ENCODE assay signal across 21 cellular contexts in genomic region chr2:150693556-150693955, GRCh38.
DNase-seq lines count a peak whose midpoint lies in the region; ATAC-seq and TF ChIP-seq lines count a peak whose summit lies in the region.
"Had no signal": no experiment of that assay in that cellular context is flagged by ENCODE, and none has a peak within 500 bp of the region (broad histone marks: within the 10 kb centered on the region; RNA-seq: fewer than 3 reads in every experiment).

No MANE protein-coding gene starts in this region.

- H3F3A ChIP-seq in GM23338 (replicated peaks; ENCODE audit: low read depth), result no peaks in the 10 kb centered on the region

- in situ Hi-C loops in mammary epithelial cell (cut with MboI; ENCODE audit: low sequenced_read_pairs in 2 of 2), result no loop called here

- intact Hi-C loops in mammary epithelial cell (cut with micrococcal nuclease), result no loop called here

- dilution Hi-C loops in mammary epithelial cell (cut with HindIII; ENCODE audit: low sequenced_read_pairs), result no loop called here

- no peaks in the 10 kb centered on the region for H4K20me1 ChIP-seq in GM23338 (replicated peaks; ENCODE audit: insufficient read depth)
- H4K20me1 ChIP-seq in mammary epithelial cell (ENCODE audit: insufficient read depth, low read length), result no peaks in the 10 kb centered on the region
- H4K20me1 ChIP-seq: BLaER1 had no signal

- H3K9me3 ChIP-seq in mammary epithelial cell (replicated peaks; ENCODE audit: insufficient read depth, low read length), result no peaks in the 10 kb centered on the region
- H3K9me3 ChIP-seq: BE2C, BLaER1 had no signal

- no peak overlapping the region for H3K27ac ChIP-seq in GM23338 (ENCODE audit: low read depth)
- no peak overlapping the region for H3K27ac ChIP-seq in mammary epithelial cell (ENCODE audit: insufficient read depth, low read depth, low read length)
- H3K27ac ChIP-seq: BLaER1 had no signal

- CTCF ChIA-PET in mammary epithelial cell (lab: Charles Lee; ENCODE audit: low non-redundant PET), result no interaction called here

- H3K27me3 Mint-ChIP-seq in GM23338 (ENCODE audit: insufficient read depth, low read depth, poor library complexity), result no peaks in the 10 kb centered on the region
- H3K27me3 Mint-ChIP-seq: CD4-positive, alpha-beta memory T cell; CD4-positive, CD25-positive, alpha-beta regulatory T cell had no signal

- no peaks in the 10 kb centered on the region; the same call in 2 of the 3 replicates for H3K4me1 Mint-ChIP-seq in GM23338
- H3K4me1 Mint-ChIP-seq: CD14-positive monocyte; CD4-positive, alpha-beta memory T cell; CD4-positive, CD25-positive, alpha-beta regulatory T cell; CD8-positive, alpha-beta memory T cell had no signal

- H3K4me3 ChIP-seq in GM23338 (no peak overlapping the region), epithelial cell of proximal tubule (ENCODE audit: low read depth, low read length) (no peak overlapping the region), mammary epithelial cell (replicated peaks in 1 of 3; ENCODE audit: insufficient read depth in 1 of 3, low read depth in 2 of 3, low read length in 3 of 3) (no peak overlapping the region)
- H3K4me3 ChIP-seq: BLaER1, GM12878 had no signal

- no TSS peak for BruUV-seq in mammary epithelial cell (replicated peaks; lab: Mats Ljungman, UMichigan)

- no peak overlapping the region for H3K27ac Mint-ChIP-seq in GM23338
- H3K27ac Mint-ChIP-seq: CD14-positive monocyte; CD4-positive, alpha-beta memory T cell; CD8-positive, alpha-beta memory T cell had no signal

- H3K9ac ChIP-seq in mammary epithelial cell (ENCODE audit: insufficient read depth, low read length), result no peak overlapping the region
- H3K9ac ChIP-seq: BLaER1 had no signal

- H3K4me2 ChIP-seq in GM23338 (no peak overlapping the region), mammary epithelial cell (ENCODE audit: insufficient read depth, low read depth, low read length) (no peak overlapping the region)
- H3K4me2 ChIP-seq: BLaER1 had no signal

- H3K4me3 Mint-ChIP-seq in GM23338, result no peak overlapping the region
- H3K4me3 Mint-ChIP-seq: CD14-positive monocyte; CD4-positive, alpha-beta memory T cell; CD8-positive, alpha-beta memory T cell had no signal

- H3K9me3 Mint-ChIP-seq in GM23338, result peaks cover 10% of the 10 kb centered on the region

- H3K9me2 ChIP-seq in GM23338 (ENCODE audit: insufficient read depth), result peaks cover 26% of the 10 kb centered on the region; the same call in 1 of the 2 replicates

- WGBS in mammary epithelial cell (ENCODE audit: low coverage, missing lambda C conversion rate), result 96% methylated on average over 2 of the region's 2 CpGs

- H3K27me3 ChIP-seq in GM23338 (ENCODE audit: insufficient read depth) (no peaks in the 10 kb centered on the region), mammary epithelial cell (ENCODE audit: insufficient read depth, low read length) (no peaks in the 10 kb centered on the region)
- H3K27me3 ChIP-seq: BE2C, BLaER1 had no signal

- no peak for TF ChIP-seq CTCF in GM23338 (conservative IDR thresholded peaks at IDR 0.05; ENCODE audit: low read depth in 2 of 2)
- no peak for TF ChIP-seq CTCF in epithelial cell of proximal tubule (conservative IDR thresholded peaks at IDR 0.05; ENCODE audit: low read depth, low read length)
- TF ChIP-seq CTCF in mammary epithelial cell (conservative IDR thresholded peaks at IDR 0.05 in 1 of 2, IDR thresholded peaks at IDR 0.05 in 1 of 2; ENCODE audit: extremely low read depth in 1 of 2, insufficient read depth in 1 of 2, low read depth in 1 of 2, low read length in 2 of 2), result no peak

- H3K79me2 ChIP-seq in GM23338 (replicated peaks; ENCODE audit: insufficient read depth) (no peaks in the 10 kb centered on the region), mammary epithelial cell (ENCODE audit: insufficient read depth, low read length) (no peaks in the 10 kb centered on the region)

- DNase-seq in GM23338 (ENCODE audit: low spot score), result no peak
- DNase-seq in epithelial cell of proximal tubule (ENCODE audit: low read depth), result peak; percentile 22
- DNase-seq in renal cortical epithelial cell (ENCODE audit: low read depth), result peak; percentile 44
- no peak for DNase-seq in mammary epithelial cell
- DNase-seq in SHP77 treated with DMSO at 0.1 percent for 48 hours (lab: John Stamatoyannopoulos, UW), result no peak
- DNase-seq: 8988T; ACHN; BE2C; C1 segment of cervical spinal cord; Calu3; CD4-positive, alpha-beta memory T cell; CD4-positive, CD25-positive, alpha-beta regulatory T cell; CD8-positive, alpha-beta memory T cell; COR-L47; DND-41; EL; GDM1 had no signal

- peaks cover 3% of the 10 kb centered on the region; the same call in 1 of the 2 replicates for H3K36me3 ChIP-seq in GM23338 (ENCODE audit: insufficient read depth)
- no peaks in the 10 kb centered on the region for H3K36me3 ChIP-seq in mammary epithelial cell (ENCODE audit: insufficient read depth, low read length)
- H3K36me3 ChIP-seq: BE2C, BLaER1 had no signal

- H3K4me1 ChIP-seq in GM23338 (ENCODE audit: insufficient read depth) (peaks cover 6% of the 10 kb centered on the region; the same call in 1 of the 2 replicates), mammary epithelial cell (ENCODE audit: insufficient read depth, low read length) (no peaks in the 10 kb centered on the region)
- H3K4me1 ChIP-seq: BE2C, BLaER1 had no signal

- H2AFZ ChIP-seq in GM23338 (peak overlapping the region; percentile 38), mammary epithelial cell (ENCODE audit: low read depth, low read length) (no peak overlapping the region)

- no peak for ATAC-seq in GM23338
- ATAC-seq in HG03571 (IDR thresholded peaks at IDR 0.05; ENCODE audit: unreplicated experiment), result no peak
- ATAC-seq: GM12878 had no signal

- H3K36me3 Mint-ChIP-seq in GM23338 (ENCODE audit: low read depth), result peaks cover 5% of the 10 kb centered on the region; the same call in 2 of the 3 replicates
- H3K36me3 Mint-ChIP-seq: CD14-positive monocyte; CD4-positive, alpha-beta memory T cell; CD4-positive, CD25-positive, alpha-beta regulatory T cell; CD8-positive, alpha-beta memory T cell had no signal

TF ChIP-seq in GM23338, 12 proteins besides CTCF, POLR2A, EP300 and RAD21 (continues in another document):
- TF ChIP-seq JUNB (IDR thresholded peaks at IDR 0.05; ENCODE audit: unreplicated experiment) (no peak), ETS1 (IDR thresholded peaks at IDR 0.05) (no peak), POLR2AphosphoS5 (IDR thresholded peaks at IDR 0.05; ENCODE audit: low read depth) (no peak), STAT1 (IDR thresholded peaks at IDR 0.05; ENCODE audit: unreplicated experiment) (no peak), EZH2phosphoT487 (IDR thresholded peaks at IDR 0.05; ENCODE audit: unreplicated experiment) (no peak), CREB1 (CRISPR knock-in tag; IDR thresholded peaks at IDR 0.05; ENCODE audit: low read depth) (no peak), ZNF114 (CRISPR knock-in tag; IDR thresholded peaks at IDR 0.05) (no peak), NANOG (IDR thresholded peaks at IDR 0.05; ENCODE audit: borderline replicate concordance) (no peak), ZNF331 (CRISPR knock-in tag; IDR thresholded peaks at IDR 0.05; ENCODE audit: low read depth) (no peak), REST (IDR thresholded peaks at IDR 0.05; ENCODE audit: unreplicated experiment) (no peak), EZH2 (IDR thresholded peaks at IDR 0.05; ENCODE audit: low read depth, unreplicated experiment) (no peak)

Comparison
In these comparisons a context has a peak if more than half of its experiments do, and no peak if none do; other contexts are left out.
1. DNase-seq: peak in epithelial cell of proximal tubule (single experiment) and renal cortical epithelial cell (single experiment); none in GM23338 (single experiment), mammary epithelial cell (single experiment) and SHP77 treated with DMSO at 0.1 percent for 48 hours (single experiment).